In the genomic region with DNA sequence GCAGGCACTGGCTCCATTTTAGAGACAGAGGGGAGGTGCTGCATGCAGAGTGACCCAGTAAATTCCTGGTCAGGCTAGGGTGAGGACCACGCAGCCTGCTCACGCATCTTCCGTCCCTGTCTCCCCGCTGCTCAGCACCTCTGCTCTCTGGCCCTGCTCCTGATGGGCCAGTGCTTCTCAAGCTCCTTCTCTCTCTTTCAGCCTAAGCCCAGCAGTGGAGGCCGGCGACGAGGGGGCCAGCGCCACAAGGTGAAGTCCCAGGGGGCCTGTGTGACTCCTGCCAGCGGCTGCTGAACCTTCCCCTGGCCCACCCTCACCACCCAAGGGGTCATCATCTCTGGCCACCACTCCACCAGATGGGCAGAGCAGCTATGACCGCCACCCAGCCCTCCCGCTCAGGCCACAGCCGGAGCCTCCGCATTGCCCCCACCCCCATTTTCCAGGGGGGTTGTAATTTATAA, we compare ENCODE assay signal across 17 cellular contexts. TPM values are rescaled to one million over a fixed set of nuclear protein-coding genes. Genes with fewer than 3 reads are reported as not detected.
A peak's percentile ranks its signal among the peaks of the same experiment; 100 is the strongest.
DNase-seq lines count a peak whose midpoint lies in the region; ATAC-seq, FAIRE-seq and TF ChIP-seq lines count a peak whose summit lies in the region.
"Had no signal": no experiment of that assay in that cellular context is flagged by ENCODE, and none has a peak within 500 bp of the region (broad histone marks: within the 10 kb centered on the region; RNA-seq: fewer than 3 reads in every experiment).

No MANE protein-coding gene starts in this region.

- H3K9ac ChIP-seq in K562 (ENCODE audit: insufficient read depth in 1 of 2, low read depth in 2 of 2, low read length in 2 of 2), result no peak overlapping the region
- H3K9ac ChIP-seq in neuronal stem cell (ENCODE audit: low read depth, low read length, poor library complexity), result peak overlapping the region; percentile 50

- no peak overlapping the region for H3K4ac ChIP-seq in neuronal stem cell (ENCODE audit: low read length)

- no peaks in the 10 kb centered on the region for H3K27me3 ChIP-seq in K562 (ENCODE audit: control insufficient read depth in 2 of 2, insufficient read depth in 2 of 2, low read length in 2 of 2)
- H3K27me3 ChIP-seq in neuronal stem cell (ENCODE audit: control insufficient read depth in 3 of 3, insufficient read depth in 3 of 3, low read depth in 1 of 3, low read length in 3 of 3), result no peaks in the 10 kb centered on the region
- H3K27me3 ChIP-seq: MG63 had no signal

- 86% methylated on average over 5 of the region's 13 CpGs for WGBS in K562 (ENCODE audit: insufficient coverage, low coverage, missing lambda C conversion rate)
- WGBS in neuronal stem cell (ENCODE audit: extremely low coverage in 2 of 2, insufficient read length in 2 of 2, insufficient replicate concordance in 1 of 2), 2 donors, result no CpG with 5 or more reads among the region's 13 CpGs

- no peak overlapping the region for H3K14ac ChIP-seq in neuronal stem cell (ENCODE audit: low read length)

- no peak overlapping the region for H2BK15ac ChIP-seq in neuronal stem cell (ENCODE audit: low read length)

- peaks cover 72% of the 10 kb centered on the region for H3K36me3 Mint-ChIP-seq in activated CD4-positive, alpha-beta T cell treated with anti-CD3 and anti-CD28 coated beads, Interleukin-2, amount 10 ng/mL, durations not matched to agents 24 days and 14 days (ENCODE audit: low read depth)
- H3K36me3 Mint-ChIP-seq in activated CD4-positive, alpha-beta T cell treated with anti-CD3 and anti-CD28 coated beads for 36 hours (ENCODE audit: low read depth), result peaks cover 55% of the 10 kb centered on the region

- intact Hi-C loops in activated CD4-positive, alpha-beta T cell treated with anti-CD3 and anti-CD28 coated beads, Interleukin-2, amount 10 ng/mL, durations not matched to agents 24 days and 14 days (cut with micrococcal nuclease), result no loop called here
- intact Hi-C loops in activated CD4-positive, alpha-beta T cell treated with anti-CD3 and anti-CD28 coated beads for 36 hours (cut with DNase I, micrococcal nuclease), result no loop called here
- intact Hi-C loops in K562 (cut with micrococcal nuclease), result no loop called here

- TF ChIP-seq RAD21 in K562 (CRISPR knock-in tag; conservative IDR thresholded peaks at IDR 0.05 in 1 of 2, IDR thresholded peaks at IDR 0.05 in 1 of 2), result no peak

- no peak for TF ChIP-seq EP300 in K562 (IDR thresholded peaks at IDR 0.05; ENCODE audit: low read length)

- H4K8ac ChIP-seq in neuronal stem cell (ENCODE audit: low read depth, low read length), result no peak overlapping the region

- H3K9me1 ChIP-seq in K562 (ENCODE audit: control insufficient read depth, insufficient read depth, low read length), result no peaks in the 10 kb centered on the region

- H3K9me3 ChIP-seq in K562 (replicated peaks; ENCODE audit: control insufficient read depth, insufficient read depth, low read depth, low read length), result no peaks in the 10 kb centered on the region
- H3K9me3 ChIP-seq in neuronal stem cell (replicated peaks in 1 of 2; ENCODE audit: control insufficient read depth in 2 of 2, insufficient read depth in 1 of 2, low read depth in 1 of 2, low read length in 2 of 2), result no peaks in the 10 kb centered on the region
- H3K9me3 ChIP-seq: MG63 had no signal

- peaks cover 18% of the 10 kb centered on the region for H3K4me1 Mint-ChIP-seq in activated CD4-positive, alpha-beta T cell treated with anti-CD3 and anti-CD28 coated beads, Interleukin-2, amount 10 ng/mL, durations not matched to agents 24 days and 14 days
- peaks cover 17% of the 10 kb centered on the region for H3K4me1 Mint-ChIP-seq in activated CD4-positive, alpha-beta T cell treated with anti-CD3 and anti-CD28 coated beads for 36 hours

- TF ChIP-seq CTCF in K562 (IDR thresholded peaks at IDR 0.05 in 2 of 3, conservative IDR thresholded peaks at IDR 0.05 in 1 of 3; ENCODE audit: insufficient read depth in 2 of 3, low read depth in 1 of 3, low read length in 3 of 3), result no peak

- no peak for DNase-seq in activated CD4-positive, alpha-beta T cell treated with anti-CD3 and anti-CD28 coated beads, Interleukin-2, amount 10 ng/mL, durations not matched to agents 24 days and 14 days
- no peak for DNase-seq in activated CD4-positive, alpha-beta T cell treated with anti-CD3 and anti-CD28 coated beads for 36 hours
- DNase-seq in K562 (ENCODE audit: extremely low read depth in 1 of 4, low spot score in 3 of 4), result no peak
- DNase-seq in neuronal stem cell (ENCODE audit: low spot score), result no peak
- DNase-seq in frontal cortex (ENCODE audit: low spot score in 2 of 2), result no peak
- DNase-seq in SIG-M5 (lab: John Stamatoyannopoulos, UW), result no peak
- DNase-seq in midbrain (lab: John Stamatoyannopoulos, UW), result no peak
- DNase-seq: CD4-positive, CD25-positive, alpha-beta regulatory T cell; effector CD4-positive, alpha-beta T cell; MG63; naive B cell; NCI-H1694 treated with DMSO at 0.1 percent for 48 hours; stimulated activated CD4-positive, alpha-beta T cell treated with anti-CD3 and anti-CD28 coated beads, Interleukin-15, amount 100 ng/mL, for 24 hours; stimulated activated naive CD4-positive, alpha-beta T cell treated with Interleukin-2 at 50 U/mL for 16 hours had no signal

- no peak overlapping the region for H4K91ac ChIP-seq in neuronal stem cell (ENCODE audit: low read depth, low read length, poor library complexity)

- no TSS peak for BruUV-seq in K562 (replicated peaks; lab: Mats Ljungman, UMichigan)

- no peak overlapping the region for H2BK12ac ChIP-seq in neuronal stem cell (ENCODE audit: low read length)

- peaks cover 0 to 9% of the 10 kb centered on the region in 2 experiments; a peak in 2 of 5 replicates for H3K4me1 ChIP-seq in K562 (replicated peaks in 1 of 2; ENCODE audit: control insufficient read depth in 2 of 2, insufficient read depth in 2 of 2, low read length in 2 of 2)
- no peaks in the 10 kb centered on the region for H3K4me1 ChIP-seq in neuronal stem cell (ENCODE audit: control insufficient read depth in 2 of 2, insufficient read depth in 1 of 2, low read depth in 1 of 2, low read length in 2 of 2)

- H3K79me2 ChIP-seq in K562 (ENCODE audit: control insufficient read depth, insufficient read depth, low read length), result no peaks in the 10 kb centered on the region

- no peak overlapping the region for H3K4me3 Mint-ChIP-seq in activated CD4-positive, alpha-beta T cell treated with anti-CD3 and anti-CD28 coated beads, Interleukin-2, amount 10 ng/mL, durations not matched to agents 24 days and 14 days
- H3K4me3 Mint-ChIP-seq in activated CD4-positive, alpha-beta T cell treated with anti-CD3 and anti-CD28 coated beads for 36 hours, result no peak overlapping the region

- H3K36me3 ChIP-seq in K562 (ENCODE audit: control insufficient read depth, insufficient read depth, low read length), result peaks cover 92% of the 10 kb centered on the region; the same call in 2 of the 3 replicates
- H3K36me3 ChIP-seq in neuronal stem cell (replicated peaks in 1 of 2; ENCODE audit: control insufficient read depth in 2 of 2, insufficient read depth in 2 of 2, low read length in 2 of 2), result peaks cover 72 to 100% of the 10 kb centered on the region in 2 donors

- H3K4me3 ChIP-seq in K562 (no peak overlapping the region), neuronal stem cell (ENCODE audit: low read length in 2 of 2) (no peak overlapping the region)
- H3K4me3 ChIP-seq: MG63 had no signal

- CTCF ChIA-PET in activated CD4-positive, alpha-beta T cell treated with anti-CD3 and anti-CD28 coated beads for 36 hours (lab: Charles Lee), result no interaction called here
- CTCF ChIA-PET in K562 (lab: Yijun Ruan, JAX; ENCODE audit: low intra/inter-chr PET ratio), result no interaction called here

- no peak overlapping the region for H3K18ac ChIP-seq in neuronal stem cell (ENCODE audit: low read length)

- peak overlapping the region; percentile 20 for H3K23ac ChIP-seq in neuronal stem cell (ENCODE audit: low read depth, low read length, poor library complexity)

- no peaks in the 10 kb centered on the region for H3K27me3 Mint-ChIP-seq in activated CD4-positive, alpha-beta T cell treated with anti-CD3 and anti-CD28 coated beads, Interleukin-2, amount 10 ng/mL, durations not matched to agents 24 days and 14 days
- H3K27me3 Mint-ChIP-seq in activated CD4-positive, alpha-beta T cell treated with anti-CD3 and anti-CD28 coated beads for 36 hours, result no peaks in the 10 kb centered on the region
- H3K27me3 Mint-ChIP-seq: CD4-positive, CD25-positive, alpha-beta regulatory T cell; naive B cell had no signal

- H2AFZ ChIP-seq in K562 (ENCODE audit: low read depth, low read length), result no peak overlapping the region
- no peak overlapping the region for H2AFZ ChIP-seq in neuronal stem cell (ENCODE audit: low read length)

- peaks cover 6% of the 10 kb centered on the region for H3K79me1 ChIP-seq in neuronal stem cell (ENCODE audit: low read depth, low read length)

- no peak overlapping the region for H2AK5ac ChIP-seq in neuronal stem cell (ENCODE audit: low read depth, low read length)

- H3K4me2 ChIP-seq in K562 (ENCODE audit: insufficient read depth, low read length) (no peak overlapping the region), neuronal stem cell (ENCODE audit: insufficient read depth, low read length, poor library complexity, severe bottlenecking) (no peak overlapping the region)

- H2BK5ac ChIP-seq in neuronal stem cell (ENCODE audit: low read length), result no peak overlapping the region

- in situ Hi-C loops in K562 (cut with MboI), result no loop called here

- no peak for FAIRE-seq in K562 (lab: Jason Lieb, UNC)
- FAIRE-seq in frontal cortex (lab: Jason Lieb, UNC), result no peak
- FAIRE-seq: A204.1, HepG2 had no signal

- H2BK120ac ChIP-seq in neuronal stem cell (ENCODE audit: low read depth, low read length), result no peak overlapping the region

- ATAC-seq in activated CD4-positive, alpha-beta T cell treated with anti-CD3 and anti-CD28 coated beads for 36 hours, result no peak
- ATAC-seq in K562, result no peak
- ATAC-seq: HepG2 had no signal

- H4K20me1 ChIP-seq in K562 (replicated peaks; ENCODE audit: control insufficient read depth, insufficient read depth, low read length), result no peaks in the 10 kb centered on the region; the same call in 1 of the 2 replicates

- H3K9me3 Mint-ChIP-seq in activated CD4-positive, alpha-beta T cell treated with anti-CD3 and anti-CD28 coated beads, Interleukin-2, amount 10 ng/mL, durations not matched to agents 24 days and 14 days, result no peaks in the 10 kb centered on the region
- H3K9me3 Mint-ChIP-seq in activated CD4-positive, alpha-beta T cell treated with anti-CD3 and anti-CD28 coated beads for 36 hours (ENCODE audit: low read depth), result no peaks in the 10 kb centered on the region
- H3K9me3 Mint-ChIP-seq: CD4-positive, CD25-positive, alpha-beta regulatory T cell; naive B cell had no signal

- TF ChIP-seq POLR2A in GM15510 (IDR thresholded peaks at IDR 0.05; ENCODE audit: borderline replicate concordance, extremely low read depth, insufficient read length) (peak; percentile 10), K562 (conservative IDR thresholded peaks at IDR 0.05) (no peak)

- H3K27ac Mint-ChIP-seq in activated CD4-positive, alpha-beta T cell treated with anti-CD3 and anti-CD28 coated beads, Interleukin-2, amount 10 ng/mL, durations not matched to agents 24 days and 14 days, result peak overlapping the region; percentile 59
- no peak overlapping the region for H3K27ac Mint-ChIP-seq in activated CD4-positive, alpha-beta T cell treated with anti-CD3 and anti-CD28 coated beads for 36 hours

- POLR2A ChIA-PET in activated CD4-positive, alpha-beta T cell treated with anti-CD3 and anti-CD28 coated beads for 36 hours (lab: Charles Lee), result no interaction called here
- POLR2A ChIA-PET in K562 (lab: Yijun Ruan, JAX), result interaction anchor here (0.9 to 1.7 kb wide), 2 partner anchors 10 to 25 kb away, joined by 3 to 5 read pairs; a partner anchor contains a TSS

- H3K27ac ChIP-seq in K562 (ENCODE audit: extremely low read depth, low read depth, low read length), result no peak overlapping the region
- H3K27ac ChIP-seq in neuronal stem cell (replicated peaks; ENCODE audit: low read length), result no peak overlapping the region

RNA-seq across cellular contexts. Expression of a gene that starts 24.7 kb away (rescaled TPM):
- 102 and 103 TPM in 2 replicates for total RNA-seq in activated CD4-positive, alpha-beta T cell treated with anti-CD3 and anti-CD28 coated beads, Interleukin-2, amount 10 ng/mL, durations not matched to agents 24 days and 14 days
- total RNA-seq in activated CD4-positive, alpha-beta T cell treated with anti-CD3 and anti-CD28 coated beads for 36 hours, result 10 to 100 TPM; 88.6 to 92.8 TPM
- total RNA-seq in K562 (2011; cell fraction: chromatin; rRNA removed; ENCODE audit: low replicate concordance), result 178 and 289 TPM in 2 replicates
- 122 and 125 TPM in 2 replicates for total RNA-seq in K562 (2011; cell fraction: nucleolus; rRNA removed)
- total RNA-seq in K562 (2011; cell fraction: nucleoplasm; rRNA removed), result 108 and 125 TPM in 2 replicates
- 24.4 and 25.0 TPM in 2 replicates for total RNA-seq in K562 (2014; rRNA removed)
- total RNA-seq in K562 (2014; rRNA removed; fragmentation: Illumina TruSeq; extraction: Trizol), result 14.5 and 17.5 TPM in 2 replicates
- total RNA-seq in K562 (2015; rRNA removed; fragmentation: Illumina TruSeq; extraction: Trizol), result 15.9 and 16.0 TPM in 2 replicates
- total RNA-seq in K562 (2021), result 43.0 and 53.2 TPM in 2 replicates
- 23.3 and 38.4 TPM in 2 replicates for polyA plus RNA-seq in K562 (2011; rRNA removed)
- 17.9 and 20.7 TPM in 2 replicates for polyA plus RNA-seq in K562 (2011; cell fraction: cytosol; rRNA removed)
- polyA plus RNA-seq in K562 (2011; cell fraction: nucleus; rRNA removed), result 79.8 and 120 TPM in 2 replicates
- 22.5 and 29.8 TPM in 2 replicates for polyA plus RNA-seq in K562 (2012)
- polyA plus RNA-seq in K562 (2014; fragmentation: Illumina TruSeq; extraction: Trizol), result 30.6 and 38.6 TPM in 2 replicates
- under 1 TPM; 0.83 to 0.95 TPM for polyA plus RNA-seq in K562 (2014; fragmentation: Nextera tagmentation; extraction: Ambion mirVana)
- 30.9 and 32.6 TPM in 2 replicates for polyA plus RNA-seq in K562 (2014; rRNA removed)
- 57.9 and 59.7 TPM in 2 replicates for polyA minus RNA-seq in K562 (2011; rRNA and poly(A)+ RNA removed)
- 24.3 and 38.6 TPM in 2 replicates for polyA minus RNA-seq in K562 (2011; cell fraction: cytosol; rRNA and poly(A)+ RNA removed)
- polyA minus RNA-seq in K562 (2011; cell fraction: nucleus; rRNA and poly(A)+ RNA removed), result 57.2 and 62.2 TPM in 2 replicates
- 47.8 TPM for polyA plus RNA-seq in neuronal stem cell (2013, experiment 1 of 2)
- 48.3 TPM for polyA plus RNA-seq in neuronal stem cell (2013, experiment 2 of 2)
- total RNA-seq in frontal cortex, result 34.6 TPM

RNA-seq across cellular contexts. Expression of a gene that starts 25.4 kb away (rescaled TPM):
- 124 and 128 TPM in 2 replicates for total RNA-seq in activated CD4-positive, alpha-beta T cell treated with anti-CD3 and anti-CD28 coated beads, Interleukin-2, amount 10 ng/mL, durations not matched to agents 24 days and 14 days
- 100 to 1,000 TPM in 1 of 2 experiments, 10 to 100 TPM in 1; 87.2 to 102 TPM for total RNA-seq in activated CD4-positive, alpha-beta T cell treated with anti-CD3 and anti-CD28 coated beads for 36 hours
- total RNA-seq in K562 (2011; cell fraction: chromatin; rRNA removed; ENCODE audit: low replicate concordance), result 38.9 and 115 TPM in 2 replicates
- total RNA-seq in K562 (2011; cell fraction: nucleolus; rRNA removed), result 125 TPM in 2 replicates
- 65.3 and 80.1 TPM in 2 replicates for total RNA-seq in K562 (2011; cell fraction: nucleoplasm; rRNA removed)
- total RNA-seq in K562 (2014; rRNA removed) (31.0 and 42.6 TPM in 2 replicates), K562 (2014; rRNA removed; fragmentation: Illumina TruSeq; extraction: Trizol) (5.2 and 7.1 TPM in 2 replicates), K562 (2015; rRNA removed; fragmentation: Illumina TruSeq; extraction: Trizol) (18.2 and 19.5 TPM in 2 replicates), K562 (2021) (37.2 and 38.8 TPM in 2 replicates), frontal cortex (78.7 TPM)
- polyA plus RNA-seq in K562 (2011; rRNA removed) (16.7 and 26.9 TPM in 2 replicates), K562 (2014; fragmentation: Illumina TruSeq; extraction: Trizol) (13.8 and 22.6 TPM in 2 replicates), K562 (2014; fragmentation: Nextera tagmentation; extraction: Ambion mirVana) (under 1 TPM; 0.11 to 0.21 TPM), K562 (2014; rRNA removed) (27.8 and 31.5 TPM in 2 replicates)
- polyA plus RNA-seq in K562 (2011; cell fraction: cytosol; rRNA removed), result 23.3 and 36.3 TPM in 2 replicates
- polyA plus RNA-seq in K562 (2011; cell fraction: nucleus; rRNA removed), result 62.6 and 82.3 TPM in 2 replicates
- 27.0 and 67.0 TPM in 2 replicates for polyA plus RNA-seq in K562 (2012)
- 9.1 and 19.4 TPM in 2 replicates for polyA minus RNA-seq in K562 (2011; rRNA and poly(A)+ RNA removed)
- polyA minus RNA-seq in K562 (2011; cell fraction: cytosol; rRNA and poly(A)+ RNA removed), result 28.2 and 36.8 TPM in 2 replicates
- 28.8 and 33.5 TPM in 2 replicates for polyA minus RNA-seq in K562 (2011; cell fraction: nucleus; rRNA and poly(A)+ RNA removed)
- 19.4 TPM for polyA plus RNA-seq in neuronal stem cell (2013, experiment 1 of 2)
- polyA plus RNA-seq in neuronal stem cell (2013, experiment 2 of 2), result 19.4 TPM

RNA-seq across cellular contexts. Expression of a gene that starts 29.7 kb away (rescaled TPM):
- 90.4 and 93.8 TPM in 2 replicates for total RNA-seq in activated CD4-positive, alpha-beta T cell treated with anti-CD3 and anti-CD28 coated beads, Interleukin-2, amount 10 ng/mL, durations not matched to agents 24 days and 14 days
- 10 to 100 TPM; 68.0 to 77.7 TPM for total RNA-seq in activated CD4-positive, alpha-beta T cell treated with anti-CD3 and anti-CD28 coated beads for 36 hours
- 36.0 and 46.4 TPM in 2 replicates for total RNA-seq in K562 (2011; cell fraction: chromatin; rRNA removed; ENCODE audit: low replicate concordance)
- 31.5 and 32.4 TPM in 2 replicates for total RNA-seq in K562 (2011; cell fraction: nucleolus; rRNA removed)
- 31.9 and 36.6 TPM in 2 replicates for total RNA-seq in K562 (2011; cell fraction: nucleoplasm; rRNA removed)
- total RNA-seq in K562 (2014; rRNA removed) (28.0 and 33.9 TPM in 2 replicates), K562 (2014; rRNA removed; fragmentation: Illumina TruSeq; extraction: Trizol) (30.0 and 30.4 TPM in 2 replicates), K562 (2015; rRNA removed; fragmentation: Illumina TruSeq; extraction: Trizol) (26.0 and 26.7 TPM in 2 replicates), K562 (2021) (36.7 and 39.1 TPM in 2 replicates), frontal cortex (54.6 TPM)
- polyA plus RNA-seq in K562 (2011; rRNA removed) (31.6 and 31.8 TPM in 2 replicates), K562 (2014; fragmentation: Illumina TruSeq; extraction: Trizol) (33.0 and 34.1 TPM in 2 replicates), K562 (2014; fragmentation: Nextera tagmentation; extraction: Ambion mirVana) (1 to 10 TPM; 8.9 to 9.5 TPM), K562 (2014; rRNA removed) (30.4 and 30.7 TPM in 2 replicates)
- polyA plus RNA-seq in K562 (2011; cell fraction: cytosol; rRNA removed), result 34.7 and 36.9 TPM in 2 replicates
- 35.2 and 39.9 TPM in 2 replicates for polyA plus RNA-seq in K562 (2011; cell fraction: nucleus; rRNA removed)
- 25.7 and 27.9 TPM in 2 replicates for polyA plus RNA-seq in K562 (2012)
- polyA minus RNA-seq in K562 (2011; rRNA and poly(A)+ RNA removed), result 19.3 and 25.4 TPM in 2 replicates
- polyA minus RNA-seq in K562 (2011; cell fraction: cytosol; rRNA and poly(A)+ RNA removed), result 19.6 and 27.1 TPM in 2 replicates
- 9.8 and 16.9 TPM in 2 replicates for polyA minus RNA-seq in K562 (2011; cell fraction: nucleus; rRNA and poly(A)+ RNA removed)
- 22.9 TPM for polyA plus RNA-seq in neuronal stem cell (2013, experiment 1 of 2)
- polyA plus RNA-seq in neuronal stem cell (2013, experiment 2 of 2), result 21.5 TPM

RNA-seq across cellular contexts. Expression of a gene that starts 48.7 kb away (rescaled TPM):
- 169 and 172 TPM in 2 replicates for total RNA-seq in activated CD4-positive, alpha-beta T cell treated with anti-CD3 and anti-CD28 coated beads, Interleukin-2, amount 10 ng/mL, durations not matched to agents 24 days and 14 days
- total RNA-seq in activated CD4-positive, alpha-beta T cell treated with anti-CD3 and anti-CD28 coated beads for 36 hours, result 100 to 1,000 TPM; 146 to 155 TPM
- total RNA-seq in K562 (2011; cell fraction: chromatin; rRNA removed; ENCODE audit: low replicate concordance), result 7.9 and 9.6 TPM in 2 replicates
- 13.2 and 14.2 TPM in 2 replicates for total RNA-seq in K562 (2011; cell fraction: nucleolus; rRNA removed)
- 17.9 and 24.1 TPM in 2 replicates for total RNA-seq in K562 (2011; cell fraction: nucleoplasm; rRNA removed)
- 73.8 and 92.1 TPM in 2 replicates for total RNA-seq in K562 (2014; rRNA removed)
- total RNA-seq in K562 (2014; rRNA removed; fragmentation: Illumina TruSeq; extraction: Trizol), result 78.6 and 87.9 TPM in 2 replicates
- 76.2 and 82.8 TPM in 2 replicates for total RNA-seq in K562 (2015; rRNA removed; fragmentation: Illumina TruSeq; extraction: Trizol)
- 101 and 108 TPM in 2 replicates for total RNA-seq in K562 (2021)
- 46.9 and 49.6 TPM in 2 replicates for polyA plus RNA-seq in K562 (2011; rRNA removed)
- polyA plus RNA-seq in K562 (2011; cell fraction: cytosol; rRNA removed), result 26.6 and 63.0 TPM in 2 replicates
- 11.8 and 22.9 TPM in 2 replicates for polyA plus RNA-seq in K562 (2011; cell fraction: nucleus; rRNA removed)
- 35.2 and 85.7 TPM in 2 replicates for polyA plus RNA-seq in K562 (2012)
- polyA plus RNA-seq in K562 (2014; fragmentation: Illumina TruSeq; extraction: Trizol), result 97.6 and 101 TPM in 2 replicates
- 10 to 100 TPM; 25.8 to 36.3 TPM for polyA plus RNA-seq in K562 (2014; fragmentation: Nextera tagmentation; extraction: Ambion mirVana)
- polyA plus RNA-seq in K562 (2014; rRNA removed), result 58.3 and 59.8 TPM in 2 replicates
- polyA minus RNA-seq in K562 (2011; rRNA and poly(A)+ RNA removed), result 32.7 and 35.9 TPM in 2 replicates
- polyA minus RNA-seq in K562 (2011; cell fraction: cytosol; rRNA and poly(A)+ RNA removed), result 19.9 and 33.9 TPM in 2 replicates
- polyA minus RNA-seq in K562 (2011; cell fraction: nucleus; rRNA and poly(A)+ RNA removed), result 4.8 and 9.8 TPM in 2 replicates
- 62.5 TPM for polyA plus RNA-seq in neuronal stem cell (2013, experiment 1 of 2)
- 63.9 TPM for polyA plus RNA-seq in neuronal stem cell (2013, experiment 2 of 2)
- total RNA-seq in frontal cortex, result 66.4 TPM
